Comparison of ENCODE assay signal across 23 cellular contexts in genomic region chr9:98931543-98931942, GRCh38. TPM values are rescaled to one million over a fixed set of nuclear protein-coding genes. Genes with fewer than 3 reads are reported as not detected.
"Had no signal": no experiment of that assay in that cellular context is flagged by ENCODE, and none has a peak within 500 bp of the region (broad histone marks: within the 10 kb centered on the region; RNA-seq: fewer than 3 reads in every experiment).

No MANE protein-coding gene starts in this region.

- H3K4me3 ChIP-seq: esophagus squamous epithelium, hepatocyte, psoas muscle, right lobe of liver, spleen, stomach, thoracic aorta had no signal

- ATAC-seq: effector memory CD8-positive, alpha-beta T cell; left colon; psoas muscle; right lobe of liver had no signal

- H3K27me3 ChIP-seq: esophagus squamous epithelium, hepatocyte, right lobe of liver, stomach had no signal

- DNase-seq: effector memory CD8-positive, alpha-beta T cell; esophagus squamous epithelium; foreskin fibroblast; head of caudate nucleus; left colon; mesendoderm; naive B cell; nephron progenitor cell; psoas muscle; retina; right lobe of liver; spleen; stimulated activated CD4-positive, alpha-beta T cell treated with anti-CD3 and anti-CD28 coated beads, Interleukin-15, amount 100 ng/mL, for 24 hours; stimulated activated CD4-positive, alpha-beta T cell treated with anti-CD3 and anti-CD28 coated beads, Interleukin-1b, Interleukin-23, amount 100 ng/mL, for 48 hours; stimulated activated CD4-positive, alpha-beta T cell treated with anti-CD3 and anti-CD28 coated beads, Interleukin-4, amount 100 ng/mL, for 24 hours; stimulated activated naive CD4-positive, alpha-beta T cell; stomach; substantia nigra; trophoblast cell had no signal

- H3K36me3 ChIP-seq: esophagus squamous epithelium, right lobe of liver, spleen, stomach, thoracic aorta had no signal

- H3K27ac ChIP-seq: epithelial cell of prostate, esophagus squamous epithelium, psoas muscle, right lobe of liver, spleen, stomach, thoracic aorta had no signal

RNA-seq across cellular contexts. Expression of gene COL15A1, which starts 12.2 kb away (rescaled TPM):
- total RNA-seq: lung microvascular endothelial cell had no signal
